25 cellular contexts compared by ENCODE assay signal in genomic region chr15:78536134-78536533, GRCh38. TPM values are rescaled to one million over a fixed set of nuclear protein-coding genes. Genes with fewer than 3 reads are reported as not detected.
DNase-seq lines count a peak whose midpoint lies in the region; ATAC-seq and TF ChIP-seq lines count a peak whose summit lies in the region.
"Had no signal": no experiment of that assay in that cellular context is flagged by ENCODE, and none has a peak within 500 bp of the region (broad histone marks: within the 10 kb centered on the region; RNA-seq: fewer than 3 reads in every experiment).

No MANE protein-coding gene starts in this region.

- H3K27ac Mint-ChIP-seq in H9: peak overlapping the region in 2 of 3 experiments; percentile 11 to 46; a peak in 2 of 7 replicates
- H3K27ac Mint-ChIP-seq in activated CD8-positive, alpha-beta memory T cell treated with anti-CD3 and anti-CD28 coated beads, Interleukin-2, amount 10 ng/mL, durations not matched to agents 7 days and 5 days: no peak overlapping the region
- H3K27ac Mint-ChIP-seq: activated CD8-positive, alpha-beta T cell treated with anti-CD3 and anti-CD28 coated beads, Interleukin-2, amount 10 ng/mL, durations not matched to agents 7 days and 5 days; activated T-cell treated with anti-CD3 and anti-CD28 coated beads, Interleukin-2, amount 50 U/mL, for 24 hours; CD14-positive monocyte had no signal

- no peaks in the 10 kb centered on the region; a peak in 1 of 5 replicates for H3K9me3 Mint-ChIP-seq in H9
- H3K9me3 Mint-ChIP-seq in activated CD8-positive, alpha-beta memory T cell treated with anti-CD3 and anti-CD28 coated beads, Interleukin-2, amount 10 ng/mL, durations not matched to agents 7 days and 5 days (ENCODE audit: low read depth): no peaks in the 10 kb centered on the region
- H3K9me3 Mint-ChIP-seq: activated T-cell treated with anti-CD3 and anti-CD28 coated beads, Interleukin-2, amount 50 U/mL, for 24 hours; CD14-positive monocyte had no signal

- peaks cover 2% of the 10 kb centered on the region; the same call in 1 of the 2 replicates for H3K79me2 ChIP-seq in H9 (ENCODE audit: insufficient read depth, low read length)

- no peak overlapping the region for H2AK5ac ChIP-seq in H9 (ENCODE audit: insufficient read length, low read length)

- DNase-seq in H9: no peak
- peak; percentile 20 for DNase-seq in M059J (ENCODE audit: low read depth)
- peak; percentile 5 for DNase-seq in astrocyte of the hippocampus (ENCODE audit: low read depth, low spot score)
- peak; percentile 3 for DNase-seq in foreskin melanocyte
- no peak for DNase-seq in kidney tubule cell (ENCODE audit: low spot score)
- DNase-seq in activated CD8-positive, alpha-beta memory T cell treated with anti-CD3 and anti-CD28 coated beads, Interleukin-2, amount 10 ng/mL, durations not matched to agents 7 days and 5 days: no peak
- DNase-seq: activated CD8-positive, alpha-beta T cell treated with anti-CD3 and anti-CD28 coated beads, Interleukin-2, amount 10 ng/mL, durations not matched to agents 7 days and 5 days; activated naive CD4-positive, alpha-beta T cell; activated T-cell treated with anti-CD3 and anti-CD28 coated beads, Interleukin-2, amount 50 U/mL, for 24 hours; amniotic stem cell; caudate nucleus; GF-D8; Kasumi-1; kidney; lower lobe of right lung; NCI-H2107; NCI-H510A treated with DMSO at 0.1 percent for 48 hours; NK-92 treated with Interleukin-12 subunit alpha and Interleukin-12 subunit beta, amount 100 ng/mL, for 24 hours; psoas muscle; RPMI8226; SK-N-SH; T-helper 9 cell had no signal

- H2BK20ac ChIP-seq in H9 (ENCODE audit: low read depth, low read length, poor library complexity, severe bottlenecking): no peak overlapping the region

- no peak overlapping the region for H3K27ac ChIP-seq in H9 (ENCODE audit: insufficient read length, low read depth, low read length)
- H3K27ac ChIP-seq: lower lobe of right lung, psoas muscle had no signal

- H4K91ac ChIP-seq in H9 (ENCODE audit: insufficient read length, low read depth, low read length): no peak overlapping the region

- no peak overlapping the region for H4K8ac ChIP-seq in H9 (replicated peaks; ENCODE audit: insufficient read length, low read depth, low read length)

- no peaks in the 10 kb centered on the region; the same call in 1 of the 2 replicates for H3K27me3 Mint-ChIP-seq in H9 (ENCODE audit: low read depth)
- no peaks in the 10 kb centered on the region for H3K27me3 Mint-ChIP-seq in activated CD8-positive, alpha-beta memory T cell treated with anti-CD3 and anti-CD28 coated beads, Interleukin-2, amount 10 ng/mL, durations not matched to agents 7 days and 5 days
- H3K27me3 Mint-ChIP-seq: activated T-cell treated with anti-CD3 and anti-CD28 coated beads, Interleukin-2, amount 50 U/mL, for 24 hours had no signal

- H3K23me2 ChIP-seq in H9 (ENCODE audit: insufficient read length, low read depth, low read length, poor library complexity, severe bottlenecking): peaks cover 5% of the 10 kb centered on the region

- H3K4me1 Mint-ChIP-seq in H9: peaks cover 0 to 3% of the 10 kb centered on the region in 2 experiments; a peak in 1 of 4 replicates
- peaks cover 4% of the 10 kb centered on the region for H3K4me1 Mint-ChIP-seq in activated CD8-positive, alpha-beta memory T cell treated with anti-CD3 and anti-CD28 coated beads, Interleukin-2, amount 10 ng/mL, durations not matched to agents 7 days and 5 days

- no peak overlapping the region for H2BK12ac ChIP-seq in H9 (ENCODE audit: insufficient read length, low read depth, low read length)

- H3K9ac ChIP-seq in H9 (ENCODE audit: extremely low read depth, insufficient read length, low read length): no peak overlapping the region
- H3K9ac ChIP-seq: SK-N-SH had no signal

- H3K4ac ChIP-seq in H9 (ENCODE audit: low read depth, low read length): no peak overlapping the region

- H4K20me1 ChIP-seq in H9 (ENCODE audit: control insufficient read depth, insufficient read depth, insufficient read length): no peaks in the 10 kb centered on the region

- no peak overlapping the region for H2BK5ac ChIP-seq in H9 (ENCODE audit: insufficient read length, low read length)

- no peak overlapping the region for H4K5ac ChIP-seq in H9 (ENCODE audit: insufficient read length, low read depth, low read length)

- no peak overlapping the region for H2BK120ac ChIP-seq in H9 (ENCODE audit: low read depth, low read length, poor library complexity, severe bottlenecking)

- H3T11ph ChIP-seq in H9 (ENCODE audit: low read length): no peak overlapping the region

- H3K56ac ChIP-seq in H9 (ENCODE audit: insufficient read length, low read depth, low read length): no peak overlapping the region

- no peak overlapping the region for H3K14ac ChIP-seq in H9 (ENCODE audit: insufficient read depth, low read length)

- no CpG with 5 or more reads among the region's 1 CpG for WGBS in H9 (ENCODE audit: extremely low coverage, insufficient read length, low lambda C conversion rate)

- CTCF ChIA-PET in activated CD8-positive, alpha-beta memory T cell treated with anti-CD3 and anti-CD28 coated beads, Interleukin-2, amount 10 ng/mL, durations not matched to agents 7 days and 5 days (lab: Charles Lee): no interaction called here

- H3K23ac ChIP-seq in H9 (ENCODE audit: insufficient read length, low read depth, low read length): no peak overlapping the region

- no peak for ATAC-seq in HG02885 (IDR thresholded peaks at IDR 0.05; ENCODE audit: poor library complexity, unreplicated experiment)
- ATAC-seq in activated CD8-positive, alpha-beta memory T cell treated with anti-CD3 and anti-CD28 coated beads, Interleukin-2, amount 10 ng/mL, durations not matched to agents 7 days and 5 days: no peak
- ATAC-seq: activated CD4-positive, CD25-positive, alpha-beta regulatory T cell treated with anti-CD3 and anti-CD28 coated beads, Interleukin-2, amount 50 U/mL, for 24 hours; activated CD8-positive, alpha-beta T cell treated with anti-CD3 and anti-CD28 coated beads, Interleukin-2, amount 10 ng/mL, durations not matched to agents 7 days and 5 days; lower lobe of right lung; psoas muscle had no signal

- H3K27me3 ChIP-seq in H9 (ENCODE audit: insufficient read depth, low read length): no peaks in the 10 kb centered on the region

- no peaks in the 10 kb centered on the region for H3K4me1 ChIP-seq in H9 (ENCODE audit: insufficient read depth, low read length)
- H3K4me1 ChIP-seq: psoas muscle had no signal

- no peak overlapping the region for H3K18ac ChIP-seq in H9 (ENCODE audit: insufficient read length, low read depth, low read length)

- no peaks in the 10 kb centered on the region for H3K79me1 ChIP-seq in H9 (ENCODE audit: insufficient read depth, low read depth, low read length, poor library complexity, severe bottlenecking)

- H3K9me3 ChIP-seq in H9 (ENCODE audit: control insufficient read depth, low read depth, low read length): no peaks in the 10 kb centered on the region
- H3K9me3 ChIP-seq: lower lobe of right lung, psoas muscle, SK-N-SH had no signal

- H3K4me3 Mint-ChIP-seq in H9: no peak overlapping the region
- no peak overlapping the region for H3K4me3 Mint-ChIP-seq in activated CD8-positive, alpha-beta memory T cell treated with anti-CD3 and anti-CD28 coated beads, Interleukin-2, amount 10 ng/mL, durations not matched to agents 7 days and 5 days
- H3K4me3 Mint-ChIP-seq: activated CD8-positive, alpha-beta T cell treated with anti-CD3 and anti-CD28 coated beads, Interleukin-2, amount 10 ng/mL, durations not matched to agents 7 days and 5 days; activated T-cell treated with anti-CD3 and anti-CD28 coated beads, Interleukin-2, amount 50 U/mL, for 24 hours; CD14-positive monocyte had no signal

- no peaks in the 10 kb centered on the region; a peak in 1 of 7 replicates for H3K36me3 Mint-ChIP-seq in H9 (ENCODE audit: insufficient read depth in 1 of 3, low read depth in 3 of 3)
- peaks cover 2% of the 10 kb centered on the region for H3K36me3 Mint-ChIP-seq in activated CD8-positive, alpha-beta memory T cell treated with anti-CD3 and anti-CD28 coated beads, Interleukin-2, amount 10 ng/mL, durations not matched to agents 7 days and 5 days
- H3K36me3 Mint-ChIP-seq: CD14-positive monocyte had no signal

- no peak for TF ChIP-seq CTCF in H9 (conservative IDR thresholded peaks at IDR 0.05)

- H3K4me2 ChIP-seq in H9 (ENCODE audit: insufficient read depth, insufficient read length, low read length): no peak overlapping the region
- H3K4me2 ChIP-seq: SK-N-SH had no signal

- H2AFZ ChIP-seq in H9 (ENCODE audit: low read length): no peak overlapping the region

- no peak overlapping the region for H2BK15ac ChIP-seq in H9 (ENCODE audit: low read depth, low read length)

RNA-seq across cellular contexts. Expression of gene PSMA4, which starts 4.1 kb away (rescaled TPM):
- total RNA-seq in H9 (2021): 333 and 335 TPM in 2 replicates
- total RNA-seq in M059J (2014; rRNA removed; shearing (Covaris generic)): 510 and 575 TPM in 2 replicates
- 100 to 1,000 TPM; 231 to 278 TPM for total RNA-seq in activated CD8-positive, alpha-beta memory T cell treated with anti-CD3 and anti-CD28 coated beads, Interleukin-2, amount 10 ng/mL, durations not matched to agents 7 days and 5 days

RNA-seq across cellular contexts. Expression of gene HYKK, which starts 28.8 kb away (rescaled TPM):
- 2.4 and 3.1 TPM in 2 replicates for total RNA-seq in H9 (2021)
- 5.6 and 9.6 TPM in 2 replicates for total RNA-seq in M059J (2014; rRNA removed; shearing (Covaris generic))
- total RNA-seq in activated CD8-positive, alpha-beta memory T cell treated with anti-CD3 and anti-CD28 coated beads, Interleukin-2, amount 10 ng/mL, durations not matched to agents 7 days and 5 days: 1 to 10 TPM; 1.7 to 1.9 TPM

RNA-seq across cellular contexts. Expression of gene CHRNA5, which starts 29.2 kb away (rescaled TPM):
- 16.5 and 21.6 TPM in 2 replicates for total RNA-seq in H9 (2021)
- total RNA-seq in M059J (2014; rRNA removed; shearing (Covaris generic)): 5.0 and 14.7 TPM in 2 replicates
- 1 to 10 TPM; 2.3 to 6.8 TPM for total RNA-seq in activated CD8-positive, alpha-beta memory T cell treated with anti-CD3 and anti-CD28 coated beads, Interleukin-2, amount 10 ng/mL, durations not matched to agents 7 days and 5 days

Comparison
In these comparisons a context has a peak if more than half of its experiments do, and no peak if none do; other contexts are left out.
1. DNase-seq: peak in M059J (single experiment), astrocyte of the hippocampus (single experiment) and foreskin melanocyte (single experiment); none in H9 (single experiment), kidney tubule cell (single experiment) and activated CD8-positive, alpha-beta memory T cell treated with anti-CD3 and anti-CD28 coated beads, Interleukin-2, amount 10 ng/mL, durations not matched to agents 7 days and 5 days (single experiment).